1 cellular context compared by ENCODE assay signal in the genomic region with DNA sequence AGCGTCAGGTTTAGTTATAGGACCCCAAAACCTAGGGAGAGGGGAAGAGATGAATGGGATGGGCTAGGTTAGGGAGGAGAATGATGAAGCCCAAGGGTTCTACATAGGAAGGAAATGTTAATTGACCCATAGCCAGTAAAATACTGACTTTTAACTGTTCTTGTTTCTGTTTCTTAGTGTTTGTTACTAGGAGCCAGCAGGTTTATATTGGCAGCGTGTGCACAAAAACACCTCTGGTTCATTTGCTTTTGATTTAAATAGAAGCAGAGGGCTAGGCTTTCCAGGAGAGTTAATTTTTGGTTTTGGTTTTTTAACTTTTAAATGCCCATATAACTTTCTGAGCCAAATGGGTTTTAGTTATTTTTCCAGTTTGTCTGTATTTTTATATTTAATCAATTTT.
TF ChIP-seq lines count a peak whose summit lies in the region.

No MANE protein-coding gene starts in this region.

TF ChIP-seq in HepG2, 621 proteins besides CTCF, POLR2A, EP300 and RAD21 (continued from another document):
- TF ChIP-seq, protein P1, sequence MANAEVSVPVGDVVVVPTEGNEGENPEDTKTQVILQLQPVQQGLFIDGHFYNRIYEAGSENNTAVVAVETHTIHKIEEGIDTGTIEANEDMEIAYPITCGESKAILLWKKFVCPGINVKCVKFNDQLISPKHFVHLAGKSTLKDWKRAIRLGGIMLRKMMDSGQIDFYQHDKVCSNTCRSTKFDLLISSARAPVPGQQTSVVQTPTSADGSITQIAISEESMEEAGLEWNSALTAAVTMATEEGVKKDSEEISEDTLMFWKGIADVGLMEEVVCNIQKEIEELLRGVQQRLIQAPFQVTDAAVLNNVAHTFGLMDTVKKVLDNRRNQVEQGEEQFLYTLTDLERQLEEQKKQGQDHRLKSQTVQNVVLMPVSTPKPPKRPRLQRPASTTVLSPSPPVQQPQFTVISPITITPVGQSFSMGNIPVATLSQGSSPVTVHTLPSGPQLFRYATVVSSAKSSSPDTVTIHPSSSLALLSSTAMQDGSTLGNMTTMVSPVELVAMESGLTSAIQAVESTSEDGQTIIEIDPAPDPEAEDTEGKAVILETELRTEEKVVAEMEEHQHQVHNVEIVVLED (CRISPR knock-in tag; IDR thresholded peaks at IDR 0.05; ENCODE audit: borderline replicate concordance): no peak
- TF ChIP-seq ZNF430 (CRISPR knock-in tag; IDR thresholded peaks at IDR 0.05): no peak
- TF ChIP-seq, protein P2, sequence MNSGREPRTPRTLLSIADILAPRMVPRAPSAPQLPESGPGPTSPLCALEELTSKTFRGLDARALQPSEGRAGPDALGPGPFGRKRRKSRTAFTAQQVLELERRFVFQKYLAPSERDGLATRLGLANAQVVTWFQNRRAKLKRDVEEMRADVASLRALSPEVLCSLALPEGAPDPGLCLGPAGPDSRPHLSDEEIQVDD (CRISPR knock-in tag; IDR thresholded peaks at IDR 0.05; ENCODE audit: borderline replicate concordance): no peak
TF ChIP-seq in HepG2: peak in this region for 0.
